Comparison of ENCODE assay signal across 1 cellular context in genomic region chr1:65041014-65041413, GRCh38.
TF ChIP-seq lines count a peak whose summit lies in the region.

No MANE protein-coding gene starts in this region.

TF ChIP-seq in HepG2, 621 proteins besides CTCF, POLR2A, EP300 and RAD21:
- TF ChIP-seq CBX5 (CRISPR knock-in tag; IDR thresholded peaks at IDR 0.05; ENCODE audit: borderline replicate concordance) (no peak), TSC22D2 (CRISPR knock-in tag; IDR thresholded peaks at IDR 0.05; ENCODE audit: borderline replicate concordance) (no peak), ZNF704 (CRISPR knock-in tag; IDR thresholded peaks at IDR 0.05; ENCODE audit: borderline replicate concordance) (no peak), TAF15 (IDR thresholded peaks at IDR 0.05; ENCODE audit: low read depth, low read length, poor library complexity, severe bottlenecking) (no peak), ZBTB14 (CRISPR knock-in tag; IDR thresholded peaks at IDR 0.05) (no peak), STAG1 (CRISPR knock-in tag; IDR thresholded peaks at IDR 0.05) (no peak), SAP130 (CRISPR knock-in tag; IDR thresholded peaks at IDR 0.05; ENCODE audit: low read depth) (no peak), DR1 (CRISPR knock-in tag; IDR thresholded peaks at IDR 0.05) (no peak), STAT6 (CRISPR knock-in tag; IDR thresholded peaks at IDR 0.05; ENCODE audit: borderline replicate concordance) (no peak), PCBP2 (optimal IDR thresholded peaks at IDR 0.05; ENCODE audit: low read depth, low read length, poor library complexity, severe bottlenecking) (no peak), ZNF577 (CRISPR knock-in tag; IDR thresholded peaks at IDR 0.05; ENCODE audit: borderline replicate concordance, low read depth) (no peak), FIP1L1 (IDR thresholded peaks at IDR 0.05; ENCODE audit: borderline replicate concordance, insufficient read depth, low read depth, low read length) (no peak), ZNF740 (CRISPR knock-in tag; IDR thresholded peaks at IDR 0.05) (no peak), ZC3H13 (CRISPR knock-in tag; IDR thresholded peaks at IDR 0.05) (no peak)
